In the genomic region with DNA sequence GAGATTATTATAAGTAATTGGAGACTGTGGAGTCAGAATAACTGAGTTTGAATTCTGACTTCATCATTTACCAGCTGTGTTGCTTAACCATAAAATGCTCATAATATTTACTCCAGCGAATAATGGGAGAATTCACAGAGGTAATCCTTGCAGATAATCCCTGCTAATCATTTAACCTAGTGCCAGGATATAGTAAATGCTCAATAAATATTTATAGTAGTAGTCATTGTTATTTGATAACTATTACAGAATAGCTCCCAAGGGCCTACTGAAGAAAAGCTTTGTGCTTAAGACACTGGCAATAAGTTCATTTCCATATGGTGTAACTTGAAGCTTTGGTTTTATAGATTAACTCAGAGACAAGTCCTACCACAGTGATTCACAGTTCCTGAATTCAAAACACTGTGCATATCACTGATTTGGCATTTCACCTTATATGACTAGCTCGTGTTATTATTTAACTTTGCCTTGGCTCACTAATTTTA, we compare ENCODE assay signal across 13 cellular contexts.
A peak's percentile ranks its signal among the peaks of the same experiment; 100 is the strongest.
DNase-seq lines count a peak whose midpoint lies in the region; ATAC-seq and TF ChIP-seq lines count a peak whose summit lies in the region.
"Had no signal": no experiment of that assay in that cellular context is flagged by ENCODE, and none has a peak within 500 bp of the region (broad histone marks: within the 10 kb centered on the region; RNA-seq: fewer than 3 reads in every experiment).

No MANE protein-coding gene starts in this region.

- H3K9me3 ChIP-seq in colonic mucosa, result no peaks in the 10 kb centered on the region
- H3K9me3 ChIP-seq: psoas muscle had no signal

- no peaks in the 10 kb centered on the region for H3K4me1 Mint-ChIP-seq in activated T-helper 17 cell treated with anti-CD3 and anti-CD28 coated beads, Interleukin-2, amount 50 U/mL, for 72 hours
- H3K4me1 Mint-ChIP-seq: IgD-negative memory B cell had no signal

- no peak overlapping the region for H3K9ac ChIP-seq in colonic mucosa (ENCODE audit: low read depth in 2 of 2, low read length in 2 of 2)

- no peaks in the 10 kb centered on the region for H3K36me3 ChIP-seq in colonic mucosa

- no peak for TF ChIP-seq CTCF in RWPE1 (conservative IDR thresholded peaks at IDR 0.05; ENCODE audit: low read depth)
- TF ChIP-seq CTCF in colonic mucosa (IDR thresholded peaks at IDR 0.05), result no peak

- H3K27me3 ChIP-seq in colonic mucosa, result no peaks in the 10 kb centered on the region

- CTCF ChIA-PET in RWPE1 (lab: Yijun Ruan, JAX), result interaction anchor here (1.0 kb wide), 1 partner anchor 548 kb away, joined by 4 read pairs; no protein-coding TSS in a partner anchor

- POLR2A ChIA-PET in RWPE1 (lab: Yijun Ruan, JAX; ENCODE audit: low non-redundant PET), result no interaction called here

- no peaks in the 10 kb centered on the region for H3K27me3 Mint-ChIP-seq in activated T-helper 17 cell treated with anti-CD3 and anti-CD28 coated beads, Interleukin-2, amount 50 U/mL, for 72 hours
- H3K27me3 Mint-ChIP-seq: IgD-negative memory B cell had no signal

- peak; percentile 90 for DNase-seq in ELR (ENCODE audit: low read depth)
- peak; percentile 41 for DNase-seq in RWPE1 (ENCODE audit: low spot score)
- DNase-seq in hepatic stellate cell (ENCODE audit: low spot score), result peak; percentile 26
- no peak for DNase-seq in left lobe of liver (ENCODE audit: low spot score)
- DNase-seq in colonic mucosa, result no peak
- DNase-seq in NCI-H128 (lab: John Stamatoyannopoulos, UW; ENCODE audit: unreplicated experiment), result no peak
- DNase-seq: activated T-cell treated with anti-CD3 and anti-CD28 coated beads, Interleukin-2, amount 50 U/mL, for 72 hours; DND-41; kidney; psoas muscle had no signal

- peaks cover 4% of the 10 kb centered on the region for H3K9me3 Mint-ChIP-seq in activated T-helper 17 cell treated with anti-CD3 and anti-CD28 coated beads, Interleukin-2, amount 50 U/mL, for 72 hours
- H3K9me3 Mint-ChIP-seq: IgD-negative memory B cell had no signal

- H3K36me3 Mint-ChIP-seq in activated T-helper 17 cell treated with anti-CD3 and anti-CD28 coated beads, Interleukin-2, amount 50 U/mL, for 72 hours (ENCODE audit: low read depth), result no peaks in the 10 kb centered on the region
- H3K36me3 Mint-ChIP-seq: IgD-negative memory B cell had no signal

- no peaks in the 10 kb centered on the region for H3K4me1 ChIP-seq in colonic mucosa
- H3K4me1 ChIP-seq: psoas muscle had no signal

- intact Hi-C loops in colonic mucosa (cut with DNase I), result no loop called here

- no peak overlapping the region for H3K27ac ChIP-seq in RWPE1
- H3K27ac ChIP-seq in colonic mucosa, result no peak overlapping the region
- H3K27ac ChIP-seq: psoas muscle had no signal

- H3K4me3 Mint-ChIP-seq in activated T-helper 17 cell treated with anti-CD3 and anti-CD28 coated beads, Interleukin-2, amount 50 U/mL, for 72 hours, result no peak overlapping the region
- H3K4me3 Mint-ChIP-seq: activated T-cell treated with anti-CD3 and anti-CD28 coated beads, Interleukin-2, amount 50 U/mL, for 72 hours; IgD-negative memory B cell had no signal

- ATAC-seq in HG02623 (IDR thresholded peaks at IDR 0.05; ENCODE audit: unreplicated experiment) (peak; percentile 57), left lobe of liver (no peak)
- no peak for ATAC-seq in activated T-helper 17 cell treated with anti-CD3 and anti-CD28 coated beads, Interleukin-2, amount 50 U/mL, for 72 hours (replicated peaks)
- ATAC-seq: activated T-cell treated with anti-CD3 and anti-CD28 coated beads, Interleukin-2, amount 50 U/mL, for 72 hours; psoas muscle had no signal

- H3K27ac Mint-ChIP-seq in activated T-helper 17 cell treated with anti-CD3 and anti-CD28 coated beads, Interleukin-2, amount 50 U/mL, for 72 hours, result no peak overlapping the region
- H3K27ac Mint-ChIP-seq: activated T-cell treated with anti-CD3 and anti-CD28 coated beads, Interleukin-2, amount 50 U/mL, for 72 hours; IgD-negative memory B cell had no signal

- no peak overlapping the region for H3K4me3 ChIP-seq in colonic mucosa
- H3K4me3 ChIP-seq: psoas muscle had no signal

Comparison
In these comparisons a context has a peak if more than half of its experiments do, and no peak if none do; other contexts are left out.
1. DNase-seq: peak in ELR (single experiment), RWPE1 (single experiment) and hepatic stellate cell (single experiment); none in left lobe of liver (single experiment), colonic mucosa (single experiment) and NCI-H128 (single experiment).